Comparison of ENCODE assay signal across 8 cellular contexts in the genomic region with DNA sequence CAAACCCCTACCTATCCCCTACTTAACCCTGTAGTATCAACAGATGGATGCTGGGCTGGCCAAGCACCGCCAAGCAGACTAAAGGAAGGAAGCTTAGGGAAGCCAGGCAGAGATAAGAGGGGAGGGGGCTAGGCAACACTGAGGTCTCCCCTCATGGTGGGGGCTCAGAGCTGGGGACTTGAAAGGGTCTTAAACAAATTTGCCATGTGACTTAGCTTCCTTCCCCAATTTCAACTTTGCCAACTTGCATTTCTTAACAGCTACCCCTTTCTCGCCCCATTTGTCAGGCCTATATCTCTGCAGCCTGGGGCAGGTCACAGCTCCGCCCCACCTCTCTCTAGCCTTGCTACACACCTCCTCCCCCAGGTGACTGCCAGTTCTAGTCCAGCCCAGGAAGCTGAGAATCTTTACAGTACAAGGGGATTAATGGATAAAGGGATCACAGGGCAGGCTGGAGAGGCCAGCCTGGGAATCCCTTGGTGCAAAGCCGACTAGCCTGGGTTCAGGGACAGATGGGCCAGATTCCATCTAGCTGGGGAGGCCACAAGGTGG. TPM values are rescaled to one million over a fixed set of nuclear protein-coding genes. Genes with fewer than 3 reads are reported as not detected.
DNase-seq lines count a peak whose midpoint lies in the region; ATAC-seq and TF ChIP-seq lines count a peak whose summit lies in the region.

No MANE protein-coding gene starts in this region.

- TF ChIP-seq POLR2A in lower leg skin (IDR thresholded peaks at IDR 0.05) = no peak

- H3K27me3 ChIP-seq in CD4-positive, alpha-beta memory T cell (ENCODE audit: insufficient read depth, low read length) = no peaks in the 10 kb centered on the region

- no peak for ATAC-seq in activated CD4-positive, CD25-positive, alpha-beta regulatory T cell treated with anti-CD3 and anti-CD28 coated beads, Interleukin-2, amount 50 U/mL, for 24 hours

- no peak for TF ChIP-seq CTCF in lower leg skin (IDR thresholded peaks at IDR 0.05)

- H3K4me3 ChIP-seq in CD4-positive, alpha-beta memory T cell (ENCODE audit: low read length in 2 of 2) = peak overlapping the region; percentile 37 to 67
- no peak overlapping the region for H3K4me3 ChIP-seq in lower leg skin (ENCODE audit: low read depth, poor library complexity, severe bottlenecking)

- POLR2A ChIA-PET in CD4-positive, alpha-beta memory T cell (lab: Charles Lee; ENCODE audit: partially characterized antibody) = interaction anchor here (0.9 to 2.5 kb wide), 11 partner anchors 9 to 350 kb away, joined by 3 to 12 read pairs (median 5); a partner anchor contains a TSS

- H3K9me3 Mint-ChIP-seq in CD4-positive, alpha-beta memory T cell = no peaks in the 10 kb centered on the region

- peaks cover 85% of the 10 kb centered on the region for H3K4me1 ChIP-seq in CD4-positive, alpha-beta memory T cell (ENCODE audit: insufficient read depth, low read length)

- H3K27me3 Mint-ChIP-seq in CD4-positive, alpha-beta memory T cell = no peaks in the 10 kb centered on the region

- H3K36me3 ChIP-seq in CD4-positive, alpha-beta memory T cell (ENCODE audit: insufficient read depth, low read length) = no peaks in the 10 kb centered on the region

- H3K27ac ChIP-seq in CD4-positive, alpha-beta memory T cell (ENCODE audit: low read depth, low read length) = peak overlapping the region; percentile 69

- DNase-seq in CD4-positive, alpha-beta memory T cell = peak in 4 of 5 donors; percentile 27 to 59 (median 30)
- DNase-seq in KG1 (lab: John Stamatoyannopoulos, UW) = peak; percentile 88
- DNase-seq in activated CD4-positive, alpha-beta T cell treated with anti-CD3 and anti-CD28 coated beads, Interleukin-2, amount 50 U/mL, for 1 hour = peak; percentile 27
- DNase-seq in left kidney (ENCODE audit: low read depth, low spot score) = peak; percentile 63
- no peak for DNase-seq in G401 (ENCODE audit: low spot score)
- no peak for DNase-seq in NCI-H1436 (lab: John Stamatoyannopoulos, UW)
- no peak for DNase-seq in lower leg skin (ENCODE audit: low spot score in 2 of 2)

- intact Hi-C loops in CD4-positive, alpha-beta memory T cell (cut with micrococcal nuclease) = loop anchor here (5.0 kb wide), 2 partner anchors 38 to 132 kb away; a partner anchor contains a TSS
- intact Hi-C loops in lower leg skin (cut with DNase I; ENCODE audit: low total_unique reads) = no loop called here

- H3K9me3 ChIP-seq in CD4-positive, alpha-beta memory T cell (ENCODE audit: control insufficient read depth in 1 of 2, low read length in 2 of 2) = no peaks in the 10 kb centered on the region

- H3K36me3 Mint-ChIP-seq in CD4-positive, alpha-beta memory T cell = peaks cover 4 to 21% of the 10 kb centered on the region in 2 donors

- in situ Hi-C loops in G401 (cut with HindIII; ENCODE audit: low sequenced_read_pairs) = loop anchor here (5.0 kb wide), 1 partner anchor 53 kb away; no protein-coding TSS in a partner anchor

- peak overlapping the region; percentile 95 to 100 (median 99) for H3K27ac Mint-ChIP-seq in CD4-positive, alpha-beta memory T cell

- H3K4me1 Mint-ChIP-seq in CD4-positive, alpha-beta memory T cell = peaks cover 59 to 92% (median 75%) of the 10 kb centered on the region in 4 donors

- peak overlapping the region; percentile 86 to 98 (median 95) for H3K4me3 Mint-ChIP-seq in CD4-positive, alpha-beta memory T cell

- CTCF ChIA-PET in CD4-positive, alpha-beta memory T cell (lab: Charles Lee; ENCODE audit: partially characterized antibody) = interaction anchor here (0.9 to 11.4 kb wide), 10 partner anchors 9 to 398 kb away, joined by 3 to 95 read pairs (median 4); a partner anchor contains a TSS

- WGBS in lower leg skin, 2 donors = 73 to 76% methylated on average over 4 of the region's 4 CpGs

RNA-seq across cellular contexts. Expression of a gene that starts 3.4 kb away (rescaled TPM):
- total RNA-seq in CD4-positive, alpha-beta memory T cell = 10 to 100 TPM; 90.3 to 94.7 TPM
- polyA plus RNA-seq in CD4-positive, alpha-beta memory T cell = 10 to 100 TPM in 1 of 2 donors, under 1 TPM in 1; 0.55 to 10.4 TPM
- total RNA-seq in G401 (2014; rRNA removed; shearing (Covaris generic)) = 2.9 and 4.7 TPM in 2 replicates
- total RNA-seq in lower leg skin = 1 to 10 TPM in 2 of 4 donors, under 1 TPM in 2; 0.38 to 1.6 (median 1.0) TPM

Comparison
In these comparisons a context has a peak if more than half of its experiments do, and no peak if none do; other contexts are left out.
1. DNase-seq: peak in CD4-positive, alpha-beta memory T cell (4 of 5), KG1 (single experiment), activated CD4-positive, alpha-beta T cell treated with anti-CD3 and anti-CD28 coated beads, Interleukin-2, amount 50 U/mL, for 1 hour (single experiment) and left kidney (single experiment); none in G401 (single experiment), NCI-H1436 (single experiment) and lower leg skin (0 of 2).
2. RNA of a gene that starts 3.4 kb away (total RNA-seq): 90.3 to 94.7 TPM in CD4-positive, alpha-beta memory T cell; 2.9 to 4.7 TPM in G401 and 0.38 to 1.6 TPM in lower leg skin; every median in the first group is over 10 times any median in the second.